ENCODE assay signal across 26 cellular contexts in genomic region chr1:116261227-116261626, GRCh38.
A peak's percentile ranks its signal among the peaks of the same experiment; 100 is the strongest.
DNase-seq lines count a peak whose midpoint lies in the region; ATAC-seq and TF ChIP-seq lines count a peak whose summit lies in the region.
"Had no signal": no experiment of that assay in that cellular context is flagged by ENCODE, and none has a peak within 500 bp of the region (broad histone marks: within the 10 kb centered on the region; RNA-seq: fewer than 3 reads in every experiment).

No MANE protein-coding gene starts in this region.

- TF ChIP-seq POLR2A in sigmoid colon (IDR thresholded peaks at IDR 0.05): no peak

- no TSS peak for BruUV-seq in A673 (replicated peaks; lab: Mats Ljungman, UMichigan)

- peaks cover 40% of the 10 kb centered on the region for H3K4me1 Mint-ChIP-seq in stimulated activated naive CD8-positive, alpha-beta T cell treated with anti-CD3 and anti-CD28 coated beads, Interleukin-15, Interleukin-2, amounts not matched to agents 100 ng/mL and 50 ng/mL, for 24 hours (ENCODE audit: low read depth)
- peaks cover 72% of the 10 kb centered on the region for H3K4me1 Mint-ChIP-seq in stimulated activated naive CD8-positive, alpha-beta T cell treated with anti-CD3 and anti-CD28 coated beads, Interleukin-15, amount 100 ng/mL, for 72 hours
- peaks cover 46% of the 10 kb centered on the region for H3K4me1 Mint-ChIP-seq in endodermal cell

- H3K4me1 ChIP-seq in endodermal cell (ENCODE audit: control insufficient read depth, insufficient read depth, low read length): peaks cover 18% of the 10 kb centered on the region
- no peaks in the 10 kb centered on the region for H3K4me1 ChIP-seq in sigmoid colon
- H3K4me1 ChIP-seq in A673 (ENCODE audit: insufficient read depth, low read length, poor library complexity, severe bottlenecking): no peaks in the 10 kb centered on the region
- H3K4me1 ChIP-seq: A549, prostate gland had no signal

- H3K36me3 ChIP-seq in endodermal cell (ENCODE audit: control insufficient read depth, insufficient read depth, low read length) (no peaks in the 10 kb centered on the region), sigmoid colon (no peaks in the 10 kb centered on the region), A673 (ENCODE audit: insufficient read depth, low read length, poor library complexity, severe bottlenecking) (no peaks in the 10 kb centered on the region)
- H3K36me3 ChIP-seq: neutrophil, prostate gland had no signal

- POLR2A ChIA-PET in A673 (lab: Charles Lee; ENCODE audit: low non-redundant PET): no interaction called here

- no peaks in the 10 kb centered on the region for H3K27me3 ChIP-seq in endodermal cell (ENCODE audit: control insufficient read depth, insufficient read depth, low read length, poor library complexity, severe bottlenecking)
- no peaks in the 10 kb centered on the region for H3K27me3 ChIP-seq in sigmoid colon
- no peaks in the 10 kb centered on the region for H3K27me3 ChIP-seq in A673 (replicated peaks; ENCODE audit: insufficient read depth, low read depth, low read length, poor library complexity)
- H3K27me3 ChIP-seq: neutrophil had no signal

- TF ChIP-seq EP300 in sigmoid colon (IDR thresholded peaks at IDR 0.05): no peak

- no peak for ATAC-seq in stimulated activated naive CD8-positive, alpha-beta T cell treated with anti-CD3 and anti-CD28 coated beads, Interleukin-15, amount 100 ng/mL, for 72 hours
- no peak for ATAC-seq in GM21576 (IDR thresholded peaks at IDR 0.05; ENCODE audit: unreplicated experiment)
- ATAC-seq: A549; activated CD8-positive, alpha-beta T cell treated with anti-CD3 and anti-CD28 coated beads for 36 hours had no signal

- H3K9me3 ChIP-seq in endodermal cell (ENCODE audit: control insufficient read depth, low read length) (no peaks in the 10 kb centered on the region), sigmoid colon (no peaks in the 10 kb centered on the region), A673 (ENCODE audit: low read depth, low read length, poor library complexity, severe bottlenecking) (no peaks in the 10 kb centered on the region)
- H3K9me3 ChIP-seq: A549, neutrophil, prostate gland, SK-N-SH had no signal

- no peaks in the 10 kb centered on the region for H3K36me3 Mint-ChIP-seq in stimulated activated naive CD8-positive, alpha-beta T cell treated with anti-CD3 and anti-CD28 coated beads, Interleukin-15, Interleukin-2, amounts not matched to agents 100 ng/mL and 50 ng/mL, for 24 hours (ENCODE audit: low read depth)
- no peaks in the 10 kb centered on the region for H3K36me3 Mint-ChIP-seq in endodermal cell (ENCODE audit: low read depth)
- H3K36me3 Mint-ChIP-seq: CD4-positive, alpha-beta memory T cell had no signal

- no peak for DNase-seq in stimulated activated naive CD8-positive, alpha-beta T cell treated with anti-CD3 and anti-CD28 coated beads, Interleukin-15, amount 100 ng/mL, for 72 hours
- DNase-seq in endodermal cell: no peak
- DNase-seq in left kidney (ENCODE audit: low read depth, low spot score): peak; percentile 46
- no peak for DNase-seq in NCI-H1694 (lab: John Stamatoyannopoulos, UW)
- DNase-seq in sigmoid colon: no peak
- DNase-seq in A673 (ENCODE audit: low spot score): no peak
- DNase-seq: activated CD8-positive, alpha-beta T cell treated with anti-CD3 and anti-CD28 coated beads for 36 hours; activated effector memory CD4-positive, alpha-beta T cell treated with Interleukin-2 at 50 U/mL for 16 hours; caudate nucleus; CD4-positive, alpha-beta memory T cell; dermis blood vessel endothelial cell; H7; KBM-7; left colon; MM.1S; NCI-H2081; NCI-H345; NCI-H774; SK-N-SH; stimulated activated naive CD4-positive, alpha-beta T cell treated with Interleukin-2 at 50 U/mL for 16 hours had no signal

- CTCF ChIA-PET in A673 (lab: Charles Lee): no interaction called here

- intact Hi-C loops in sigmoid colon (cut with DNase I) (no loop called here), A673 (cut with micrococcal nuclease; ENCODE audit: unreplicated experiment) (no loop called here)

- H3K27ac Mint-ChIP-seq in stimulated activated naive CD8-positive, alpha-beta T cell treated with anti-CD3 and anti-CD28 coated beads, Interleukin-15, Interleukin-2, amounts not matched to agents 100 ng/mL and 50 ng/mL, for 24 hours: peak overlapping the region; percentile 5
- H3K27ac Mint-ChIP-seq in stimulated activated naive CD8-positive, alpha-beta T cell treated with anti-CD3 and anti-CD28 coated beads, Interleukin-15, amount 100 ng/mL, for 72 hours: peak overlapping the region in 1 of 2 donors; percentile 34
- peak overlapping the region; percentile 6 for H3K27ac Mint-ChIP-seq in endodermal cell
- H3K27ac Mint-ChIP-seq: activated CD8-positive, alpha-beta T cell treated with anti-CD3 and anti-CD28 coated beads for 36 hours; T-helper 1 cell treated with Interleukin-12 subunit alpha and Interleukin-12 subunit beta and Interleukin-4 antibody, amounts not matched to agents 30 μg/mL and 1 μg/mL, for 36 hours had no signal

- H3K4me3 ChIP-seq in endodermal cell (ENCODE audit: low read length) (no peak overlapping the region), sigmoid colon (no peak overlapping the region), A673 (ENCODE audit: low read depth, low read length, poor library complexity, severe bottlenecking) (no peak overlapping the region)
- H3K4me3 ChIP-seq: A549, prostate gland had no signal

- H3K27me3 Mint-ChIP-seq in stimulated activated naive CD8-positive, alpha-beta T cell treated with anti-CD3 and anti-CD28 coated beads, Interleukin-15, Interleukin-2, amounts not matched to agents 100 ng/mL and 50 ng/mL, for 24 hours: no peaks in the 10 kb centered on the region
- H3K27me3 Mint-ChIP-seq in stimulated activated naive CD8-positive, alpha-beta T cell treated with anti-CD3 and anti-CD28 coated beads, Interleukin-15, amount 100 ng/mL, for 72 hours: no peaks in the 10 kb centered on the region
- H3K27me3 Mint-ChIP-seq in endodermal cell (ENCODE audit: insufficient read depth): no peaks in the 10 kb centered on the region
- H3K27me3 Mint-ChIP-seq: activated CD8-positive, alpha-beta T cell treated with anti-CD3 and anti-CD28 coated beads for 36 hours had no signal

- H3K9me3 Mint-ChIP-seq in stimulated activated naive CD8-positive, alpha-beta T cell treated with anti-CD3 and anti-CD28 coated beads, Interleukin-15, Interleukin-2, amounts not matched to agents 100 ng/mL and 50 ng/mL, for 24 hours: no peaks in the 10 kb centered on the region
- no peaks in the 10 kb centered on the region for H3K9me3 Mint-ChIP-seq in stimulated activated naive CD8-positive, alpha-beta T cell treated with anti-CD3 and anti-CD28 coated beads, Interleukin-15, amount 100 ng/mL, for 72 hours
- no peaks in the 10 kb centered on the region for H3K9me3 Mint-ChIP-seq in endodermal cell
- H3K9me3 Mint-ChIP-seq: activated CD8-positive, alpha-beta T cell treated with anti-CD3 and anti-CD28 coated beads for 36 hours; CD4-positive, alpha-beta memory T cell; T-helper 1 cell treated with Interleukin-12 subunit alpha and Interleukin-12 subunit beta and Interleukin-4 antibody, amounts not matched to agents 30 μg/mL and 1 μg/mL, for 36 hours had no signal

- H3K4me3 Mint-ChIP-seq in stimulated activated naive CD8-positive, alpha-beta T cell treated with anti-CD3 and anti-CD28 coated beads, Interleukin-15, Interleukin-2, amounts not matched to agents 100 ng/mL and 50 ng/mL, for 24 hours: no peak overlapping the region
- H3K4me3 Mint-ChIP-seq in stimulated activated naive CD8-positive, alpha-beta T cell treated with anti-CD3 and anti-CD28 coated beads, Interleukin-15, amount 100 ng/mL, for 72 hours: no peak overlapping the region
- no peak overlapping the region for H3K4me3 Mint-ChIP-seq in endodermal cell
- H3K4me3 Mint-ChIP-seq: activated CD8-positive, alpha-beta T cell treated with anti-CD3 and anti-CD28 coated beads for 36 hours; CD4-positive, alpha-beta memory T cell; T-helper 1 cell treated with Interleukin-12 subunit alpha and Interleukin-12 subunit beta and Interleukin-4 antibody, amounts not matched to agents 30 μg/mL and 1 μg/mL, for 36 hours had no signal

- 71 to 77% methylated on average over 5 to 7 of the region's 7 CpGs for WGBS in endodermal cell (ENCODE audit: insufficient coverage in 1 of 2, insufficient read length in 1 of 2), 2 experiments
- WGBS in sigmoid colon, 2 donors: 56 to 71% methylated on average over 7 of the region's 7 CpGs

- TF ChIP-seq CTCF in endodermal cell (conservative IDR thresholded peaks at IDR 0.05): no peak
- TF ChIP-seq CTCF in sigmoid colon (IDR thresholded peaks at IDR 0.05): no peak
- no peak for TF ChIP-seq CTCF in A673 (conservative IDR thresholded peaks at IDR 0.05; ENCODE audit: low read depth, low read length)

- H3K9ac ChIP-seq in endodermal cell (ENCODE audit: extremely low read depth, low read length, poor library complexity, severe bottlenecking): no peak overlapping the region
- H3K9ac ChIP-seq: SK-N-SH had no signal

- H3K27ac ChIP-seq in endodermal cell (ENCODE audit: low read depth, low read length): no peak overlapping the region
- no peak overlapping the region for H3K27ac ChIP-seq in sigmoid colon
- H3K27ac ChIP-seq in A673 (ENCODE audit: low read depth, low read length, poor library complexity, severe bottlenecking): no peak overlapping the region
- H3K27ac ChIP-seq: A549, neutrophil, prostate gland had no signal
